21 cellular contexts compared by ENCODE assay signal in genomic region chr2:120245933-120246332, GRCh38. TPM values are rescaled to one million over a fixed set of nuclear protein-coding genes. Genes with fewer than 3 reads are reported as not detected.
DNase-seq lines count a peak whose midpoint lies in the region; ATAC-seq, FAIRE-seq and TF ChIP-seq lines count a peak whose summit lies in the region.
"Had no signal": no experiment of that assay in that cellular context is flagged by ENCODE, and none has a peak within 500 bp of the region (broad histone marks: within the 10 kb centered on the region; RNA-seq: fewer than 3 reads in every experiment).

No MANE protein-coding gene starts in this region.

- TF ChIP-seq CTCF in heart right ventricle (IDR thresholded peaks at IDR 0.05): no peak

- no peaks in the 10 kb centered on the region for H3K36me3 ChIP-seq in neuronal stem cell (replicated peaks in 1 of 2; ENCODE audit: control insufficient read depth in 2 of 2, insufficient read depth in 2 of 2, low read length in 2 of 2)
- H3K36me3 ChIP-seq in heart right ventricle: no peaks in the 10 kb centered on the region
- H3K36me3 ChIP-seq: neutrophil had no signal

- no peaks in the 10 kb centered on the region for H3K9me3 ChIP-seq in neuronal stem cell (replicated peaks in 1 of 2; ENCODE audit: control insufficient read depth in 2 of 2, insufficient read depth in 1 of 2, low read depth in 1 of 2, low read length in 2 of 2)
- H3K9me3 ChIP-seq in heart right ventricle: peaks cover 0 to 7% (median 0%) of the 10 kb centered on the region in 11 donors
- H3K9me3 ChIP-seq: neutrophil had no signal

- no peak for ATAC-seq in heart right ventricle
- ATAC-seq: activated CD8-positive, alpha-beta T cell treated with anti-CD3 and anti-CD28 coated beads, Interleukin-2, amount 10 ng/mL, durations not matched to agents 7 days and 5 days had no signal

- H3K27me3 Mint-ChIP-seq in dendritic cell treated with granulocyte-macrophage colony-stimulating factor and Interleukin-4, amounts not matched to agents 40 ng/mL and 50 ng/mL, for 4 days: peaks cover 28% of the 10 kb centered on the region

- H3K18ac ChIP-seq in neuronal stem cell (ENCODE audit: low read length): peak overlapping the region; percentile 24

- intact Hi-C loops in dendritic cell treated with granulocyte-macrophage colony-stimulating factor and Interleukin-4, amounts not matched to agents 40 ng/mL and 50 ng/mL, for 4 days (cut with micrococcal nuclease): no loop called here
- intact Hi-C loops in heart right ventricle (cut with DNase I): loop anchor here in 1 of 10 donors (5.0 kb wide), 1 partner anchor 696 kb away; no protein-coding TSS in a partner anchor

- no peaks in the 10 kb centered on the region for H3K79me1 ChIP-seq in neuronal stem cell (ENCODE audit: low read depth, low read length)

- no peak overlapping the region for H2BK120ac ChIP-seq in neuronal stem cell (ENCODE audit: low read depth, low read length)

- H3K4ac ChIP-seq in neuronal stem cell (ENCODE audit: low read length): no peak overlapping the region

- no peak overlapping the region for H3K4me3 Mint-ChIP-seq in dendritic cell treated with granulocyte-macrophage colony-stimulating factor and Interleukin-4, amounts not matched to agents 40 ng/mL and 50 ng/mL, for 4 days
- H3K4me3 Mint-ChIP-seq: activated CD8-positive, alpha-beta T cell treated with anti-CD3 and anti-CD28 coated beads, Interleukin-2, amount 10 ng/mL, durations not matched to agents 7 days and 5 days; activated naive CD8-positive, alpha-beta T cell; CD4-positive, CD25-positive, alpha-beta regulatory T cell; endodermal cell had no signal

- peaks cover 12% of the 10 kb centered on the region for H3K9me3 Mint-ChIP-seq in dendritic cell treated with granulocyte-macrophage colony-stimulating factor and Interleukin-4, amounts not matched to agents 40 ng/mL and 50 ng/mL, for 4 days
- H3K9me3 Mint-ChIP-seq: endodermal cell had no signal

- H3K9ac ChIP-seq in neuronal stem cell (ENCODE audit: low read depth, low read length, poor library complexity): no peak overlapping the region
- H3K9ac ChIP-seq: KMS-11 had no signal

- H2AK5ac ChIP-seq in neuronal stem cell (ENCODE audit: low read depth, low read length): peak overlapping the region; percentile 61

- H3K4me1 ChIP-seq in neuronal stem cell (ENCODE audit: control insufficient read depth in 2 of 2, insufficient read depth in 1 of 2, low read depth in 1 of 2, low read length in 2 of 2) (peaks cover 14 to 15% of the 10 kb centered on the region in 2 donors), heart right ventricle (peaks cover 5 to 39% (median 18%) of the 10 kb centered on the region in 9 donors)

- H3K36me3 Mint-ChIP-seq in dendritic cell treated with granulocyte-macrophage colony-stimulating factor and Interleukin-4, amounts not matched to agents 40 ng/mL and 50 ng/mL, for 4 days (ENCODE audit: low read depth): peaks cover 13% of the 10 kb centered on the region
- H3K36me3 Mint-ChIP-seq: CD4-positive, CD25-positive, alpha-beta regulatory T cell had no signal

- peak overlapping the region; percentile 20 for H2AFZ ChIP-seq in neuronal stem cell (ENCODE audit: low read length)

- H3K4me1 Mint-ChIP-seq in dendritic cell treated with granulocyte-macrophage colony-stimulating factor and Interleukin-4, amounts not matched to agents 40 ng/mL and 50 ng/mL, for 4 days (ENCODE audit: low read depth): peaks cover 24% of the 10 kb centered on the region

- WGBS in neuronal stem cell (ENCODE audit: extremely low coverage in 2 of 2, insufficient read length in 2 of 2, insufficient replicate concordance in 1 of 2), 2 donors: no CpG with 5 or more reads among the region's 7 CpGs
- WGBS in heart right ventricle, 2 donors: 94 to 99% methylated on average over 7 of the region's 7 CpGs

- DNase-seq in A172 (ENCODE audit: low spot score): peak; percentile 56
- peak; percentile 52 for DNase-seq in HT-29 (ENCODE audit: low spot score)
- no peak for DNase-seq in neuronal stem cell (ENCODE audit: low spot score)
- no peak for DNase-seq in RCC 7860 (ENCODE audit: low spot score)
- no peak for DNase-seq in RPMI8226
- DNase-seq in DMS153 treated with DMSO at 0.1 percent for 48 hours (lab: John Stamatoyannopoulos, UW; ENCODE audit: unreplicated experiment): no peak
- DNase-seq in heart right ventricle: no peak
- DNase-seq: activated CD8-positive, alpha-beta T cell treated with anti-CD3 and anti-CD28 coated beads, Interleukin-2, amount 10 ng/mL, durations not matched to agents 7 days and 5 days; activated T-cell treated with anti-CD3 and anti-CD28 coated beads, Interleukin-2, amount 50 U/mL, for 48 hours; CD4-positive, CD25-positive, alpha-beta regulatory T cell; GF-D8; left cardiac atrium; midbrain; NCI-H1930; stimulated activated CD8-positive, alpha-beta memory T cell treated with anti-CD3 and anti-CD28 coated beads, Interleukin-4, amount 100 ng/mL, for 48 hours had no signal

- H3K14ac ChIP-seq in neuronal stem cell (ENCODE audit: low read length): no peak overlapping the region

- no peak overlapping the region for H2BK15ac ChIP-seq in neuronal stem cell (ENCODE audit: low read length)

- no peak for FAIRE-seq in RCC 7860 (lab: Jason Lieb, UNC)
- FAIRE-seq: H54 had no signal

- H2BK5ac ChIP-seq in neuronal stem cell (ENCODE audit: low read length): no peak overlapping the region

- no peak overlapping the region for H2BK12ac ChIP-seq in neuronal stem cell (ENCODE audit: low read length)

- no peak overlapping the region for H3K23ac ChIP-seq in neuronal stem cell (ENCODE audit: low read depth, low read length, poor library complexity)

- no peak overlapping the region for H4K8ac ChIP-seq in neuronal stem cell (ENCODE audit: low read depth, low read length)

- H3K27ac ChIP-seq in neuronal stem cell (replicated peaks; ENCODE audit: low read length): no peak overlapping the region
- H3K27ac ChIP-seq in heart right ventricle: no peak overlapping the region
- H3K27ac ChIP-seq: KMS-11, neutrophil had no signal

- H3K4me2 ChIP-seq in neuronal stem cell (ENCODE audit: insufficient read depth, low read length, poor library complexity, severe bottlenecking): no peak overlapping the region
- H3K4me2 ChIP-seq: KMS-11 had no signal

- H3K27me3 ChIP-seq in neuronal stem cell (ENCODE audit: control insufficient read depth in 3 of 3, insufficient read depth in 3 of 3, low read depth in 1 of 3, low read length in 3 of 3) (peaks cover 0 to 27% (median 0%) of the 10 kb centered on the region in 3 experiments), heart right ventricle (peaks cover 0 to 10% (median 0%) of the 10 kb centered on the region in 7 donors)
- H3K27me3 ChIP-seq: neutrophil had no signal

- H3K4me3 ChIP-seq in neuronal stem cell (ENCODE audit: low read length in 2 of 2) (no peak overlapping the region), heart right ventricle (no peak overlapping the region)

- H3K27ac Mint-ChIP-seq in dendritic cell treated with granulocyte-macrophage colony-stimulating factor and Interleukin-4, amounts not matched to agents 40 ng/mL and 50 ng/mL, for 4 days: peak overlapping the region; percentile 34
- H3K27ac Mint-ChIP-seq: activated naive CD8-positive, alpha-beta T cell; CD4-positive, CD25-positive, alpha-beta regulatory T cell; endodermal cell had no signal

- H4K91ac ChIP-seq in neuronal stem cell (ENCODE audit: low read depth, low read length, poor library complexity): no peak overlapping the region

RNA-seq across cellular contexts. Expression of gene RALB, which starts 6.7 kb away (rescaled TPM):
- 112 and 126 TPM in 2 replicates for total RNA-seq in A172 (2014; rRNA removed; shearing (Covaris generic))
- 43.7 and 60.8 TPM in 2 replicates for total RNA-seq in HT-29 (2014; rRNA removed; shearing (Covaris generic))
- polyA plus RNA-seq in neuronal stem cell (2013, experiment 1 of 2): 43.4 TPM
- polyA plus RNA-seq in neuronal stem cell (2013, experiment 2 of 2): 44.2 TPM
- total RNA-seq in heart right ventricle: 10 to 100 TPM; 37.0 to 53.8 (median 45.0) TPM
- polyA plus RNA-seq in heart right ventricle: 10 to 100 TPM; 21.9 to 68.1 TPM

RNA-seq across cellular contexts. Expression of gene TMEM185B, which starts 22.7 kb away (rescaled TPM):
- total RNA-seq in A172 (2014; rRNA removed; shearing (Covaris generic)): 36.9 and 38.1 TPM in 2 replicates
- total RNA-seq in HT-29 (2014; rRNA removed; shearing (Covaris generic)): 63.3 and 65.3 TPM in 2 replicates
- 14.5 TPM for polyA plus RNA-seq in neuronal stem cell (2013, experiment 1 of 2)
- polyA plus RNA-seq in neuronal stem cell (2013, experiment 2 of 2): 14.5 TPM
- total RNA-seq in heart right ventricle: 10 to 100 TPM; 17.9 to 27.7 (median 23.4) TPM
- polyA plus RNA-seq in heart right ventricle: 10 to 100 TPM in 1 of 2 donors, 1 to 10 TPM in 1; 5.8 to 10.8 TPM

Comparison
In these comparisons a context has a peak if more than half of its experiments do, and no peak if none do; other contexts are left out.
1. DNase-seq: peak in A172 (single experiment) and HT-29 (single experiment); none in neuronal stem cell (single experiment), RCC 7860 (single experiment), RPMI8226 (single experiment), DMS153 treated with DMSO at 0.1 percent for 48 hours (single experiment) and heart right ventricle (0 of 2).